19 cellular contexts compared by ENCODE assay signal in genomic region chr3:139529624-139530023, GRCh38. TPM values are rescaled to one million over a fixed set of nuclear protein-coding genes. Genes with fewer than 3 reads are reported as not detected.
A peak's percentile ranks its signal among the peaks of the same experiment; 100 is the strongest.
DNase-seq lines count a peak whose midpoint lies in the region; ATAC-seq and TF ChIP-seq lines count a peak whose summit lies in the region.
"Had no signal": no experiment of that assay in that cellular context is flagged by ENCODE, and none has a peak within 500 bp of the region (broad histone marks: within the 10 kb centered on the region; RNA-seq: fewer than 3 reads in every experiment).

No MANE protein-coding gene starts in this region.

- 79 to 86% methylated on average over 3 of the region's 3 CpGs for WGBS in thyroid gland, 2 donors

- peak; percentile 94 for DNase-seq in DMS 273 (lab: John Stamatoyannopoulos, UW; ENCODE audit: unreplicated experiment)
- DNase-seq in NCI-H187 treated with DMSO at 0.1 percent for 48 hours (lab: John Stamatoyannopoulos, UW): peak; percentile 47
- DNase-seq in NCI-H69 (lab: John Stamatoyannopoulos, UW): peak; percentile 74
- no peak for DNase-seq in mesothelial cell of epicardium (ENCODE audit: low spot score in 2 of 2, unreplicated experiment in 2 of 2)
- DNase-seq in thyroid gland: no peak
- DNase-seq in left lung: no peak
- DNase-seq: DMS153, HFFc6, KG1, NCI-H1417 treated with DMSO at 0.1 percent for 48 hours, NCI-H526, RPMI8226, SIG-M5 had no signal

- H3K9me3 Mint-ChIP-seq in mesothelial cell of epicardium: no peaks in the 10 kb centered on the region

- TF ChIP-seq POLR2A in thyroid gland (IDR thresholded peaks at IDR 0.05): no peak

- no peaks in the 10 kb centered on the region for H3K36me3 ChIP-seq in thyroid gland
- no peaks in the 10 kb centered on the region for H3K36me3 ChIP-seq in left lung

- peaks cover 17% of the 10 kb centered on the region for H3K36me3 Mint-ChIP-seq in mesothelial cell of epicardium

- H3K27me3 ChIP-seq in thyroid gland: no peaks in the 10 kb centered on the region
- H3K27me3 ChIP-seq in left lung: no peaks in the 10 kb centered on the region

- ATAC-seq in GM19455 (IDR thresholded peaks at IDR 0.05; ENCODE audit: unreplicated experiment) (no peak), left lung (no peak), HG03432 (IDR thresholded peaks at IDR 0.05; ENCODE audit: unreplicated experiment) (no peak)
- ATAC-seq: A549, HepG2 had no signal

- H3K4me1 ChIP-seq in thyroid gland: peaks cover 13% of the 10 kb centered on the region in 2 donors
- H3K4me1 ChIP-seq in left lung: peaks cover 3 to 15% of the 10 kb centered on the region in 2 donors

- H3K4me1 Mint-ChIP-seq in mesothelial cell of epicardium: peaks cover 58% of the 10 kb centered on the region

- H3K4me3 ChIP-seq in thyroid gland (replicated peaks in 1 of 3): no peak overlapping the region
- no peak overlapping the region for H3K4me3 ChIP-seq in left lung
- H3K4me3 ChIP-seq: A549 had no signal

- no peak for TF ChIP-seq CTCF in mesothelial cell of epicardium (IDR thresholded peaks at IDR 0.05; ENCODE audit: unreplicated experiment)
- no peak for TF ChIP-seq CTCF in thyroid gland (IDR thresholded peaks at IDR 0.05)
- TF ChIP-seq CTCF in left lung (IDR thresholded peaks at IDR 0.05): no peak

- H3K27ac Mint-ChIP-seq in mesothelial cell of epicardium: peak overlapping the region; percentile 14
- H3K27ac Mint-ChIP-seq: HFFc6 had no signal

- intact Hi-C loops in thyroid gland (cut with DNase I) (no loop called here), left lung (cut with DNase I) (no loop called here)

- no peak overlapping the region for H3K27ac ChIP-seq in thyroid gland
- no peak overlapping the region for H3K27ac ChIP-seq in left lung
- H3K27ac ChIP-seq: A549, C4-2B had no signal

- H3K9me3 ChIP-seq in thyroid gland: no peaks in the 10 kb centered on the region
- no peaks in the 10 kb centered on the region for H3K9me3 ChIP-seq in left lung
- H3K9me3 ChIP-seq: A549 had no signal

- H3K4me3 Mint-ChIP-seq in mesothelial cell of epicardium: no peak overlapping the region
- H3K4me3 Mint-ChIP-seq: HFFc6 had no signal

- H3K27me3 Mint-ChIP-seq in mesothelial cell of epicardium (ENCODE audit: low read depth): no peaks in the 10 kb centered on the region

RNA-seq across cellular contexts. Expression of gene RBP1, which starts 9.9 kb away (rescaled TPM):
- total RNA-seq in mesothelial cell of epicardium: 683 to 700 TPM (median 691 TPM) in 3 replicates
- 1 to 10 TPM; 4.0 to 7.1 (median 5.3) TPM for total RNA-seq in thyroid gland
- total RNA-seq in left lung: 10 to 100 TPM; 14.1 to 27.6 TPM
- total RNA-seq: HFFc6 had no signal

RNA-seq across cellular contexts. Expression of gene RBP2, which starts 53.3 kb away (rescaled TPM):
- total RNA-seq in mesothelial cell of epicardium (not detected in 3 replicates), thyroid gland (not detected), left lung (1 to 10 TPM in 1 of 2 donors, not detected in 1; 9.3 TPM)
- total RNA-seq: H4, HFFc6 had no signal

Comparison
In these comparisons a context has a peak if more than half of its experiments do, and no peak if none do; other contexts are left out.
1. DNase-seq: peak in DMS 273 (single experiment), NCI-H187 treated with DMSO at 0.1 percent for 48 hours (single experiment) and NCI-H69 (single experiment); none in mesothelial cell of epicardium (0 of 2), thyroid gland (0 of 2) and left lung (0 of 2).
2. RNA of gene RBP1, which starts 9.9 kb away (total RNA-seq): 683 to 700 TPM in mesothelial cell of epicardium; 14.1 to 27.6 TPM in left lung and 4.0 to 7.1 TPM in thyroid gland; every median in the first group is over 10 times any median in the second.